13 cellular contexts compared by ENCODE assay signal in the genomic region with DNA sequence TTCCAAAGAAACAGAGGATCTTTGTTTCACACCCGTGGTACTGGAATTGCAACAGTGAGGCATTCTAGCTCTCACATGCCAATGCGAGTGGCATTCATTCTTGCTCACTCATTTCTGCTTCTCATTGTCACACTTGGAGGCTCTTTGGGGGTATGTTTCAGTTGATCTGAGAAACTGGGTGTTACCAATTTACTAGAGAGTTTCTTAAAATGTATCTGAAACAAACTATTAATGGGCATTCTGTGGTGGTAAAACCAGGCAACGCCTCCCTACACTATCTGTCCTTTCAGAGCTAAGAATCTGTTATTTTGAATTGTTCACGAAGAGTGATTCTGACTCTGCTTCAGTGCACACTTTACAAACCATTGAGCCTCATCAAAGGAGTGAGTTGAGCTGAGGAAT.
DNase-seq lines count a peak whose midpoint lies in the region; ATAC-seq and TF ChIP-seq lines count a peak whose summit lies in the region.
"Had no signal": no experiment of that assay in that cellular context is flagged by ENCODE, and none has a peak within 500 bp of the region (broad histone marks: within the 10 kb centered on the region; RNA-seq: fewer than 3 reads in every experiment).

No MANE protein-coding gene starts in this region.

- no peak for TF ChIP-seq POLR2A in spleen (IDR thresholded peaks at IDR 0.05)

- peak overlapping the region; percentile 60 for H3K27ac Mint-ChIP-seq in T-helper 1 cell treated with Interleukin-12 subunit alpha and Interleukin-12 subunit beta and Interleukin-4 antibody, amounts not matched to agents 30 μg/mL and 1 μg/mL, for 36 hours
- H3K27ac Mint-ChIP-seq in stimulated activated memory B cell treated with anti-CD40 and anti-IgM and Interleukin-4, amounts not matched to agents 10 μg/mL and 1 μg/mL and 100 μg/mL, for 72 hours = peak overlapping the region; percentile 49

- H3K4me1 Mint-ChIP-seq in T-helper 1 cell treated with Interleukin-12 subunit alpha and Interleukin-12 subunit beta and Interleukin-4 antibody, amounts not matched to agents 30 μg/mL and 1 μg/mL, for 36 hours (ENCODE audit: low read depth) = peaks cover 90% of the 10 kb centered on the region
- peaks cover 63% of the 10 kb centered on the region for H3K4me1 Mint-ChIP-seq in stimulated activated memory B cell treated with anti-CD40 and anti-IgM and Interleukin-4, amounts not matched to agents 10 μg/mL and 1 μg/mL and 100 μg/mL, for 72 hours

- H3K9me3 ChIP-seq in spleen = no peaks in the 10 kb centered on the region
- H3K9me3 ChIP-seq: heart left ventricle had no signal

- no peaks in the 10 kb centered on the region for H3K27me3 ChIP-seq in spleen (replicated peaks in 1 of 7)
- H3K27me3 ChIP-seq: heart left ventricle had no signal

- H3K4me3 ChIP-seq in spleen = no peak overlapping the region
- H3K4me3 ChIP-seq: heart left ventricle had no signal

- H3K36me3 Mint-ChIP-seq in T-helper 1 cell treated with Interleukin-12 subunit alpha and Interleukin-12 subunit beta and Interleukin-4 antibody, amounts not matched to agents 30 μg/mL and 1 μg/mL, for 36 hours (ENCODE audit: low read depth) = peaks cover 49% of the 10 kb centered on the region
- H3K36me3 Mint-ChIP-seq in stimulated activated memory B cell treated with anti-CD40 and anti-IgM and Interleukin-4, amounts not matched to agents 10 μg/mL and 1 μg/mL and 100 μg/mL, for 72 hours = peaks cover 73% of the 10 kb centered on the region

- H3K27me3 Mint-ChIP-seq in T-helper 1 cell treated with Interleukin-12 subunit alpha and Interleukin-12 subunit beta and Interleukin-4 antibody, amounts not matched to agents 30 μg/mL and 1 μg/mL, for 36 hours (ENCODE audit: low read depth) = no peaks in the 10 kb centered on the region
- H3K27me3 Mint-ChIP-seq in stimulated activated memory B cell treated with anti-CD40 and anti-IgM and Interleukin-4, amounts not matched to agents 10 μg/mL and 1 μg/mL and 100 μg/mL, for 72 hours = no peaks in the 10 kb centered on the region
- H3K27me3 Mint-ChIP-seq: effector memory CD8-positive, alpha-beta T cell had no signal

- peaks cover under 1% of the 10 kb centered on the region for H3K9me3 Mint-ChIP-seq in T-helper 1 cell treated with Interleukin-12 subunit alpha and Interleukin-12 subunit beta and Interleukin-4 antibody, amounts not matched to agents 30 μg/mL and 1 μg/mL, for 36 hours
- H3K9me3 Mint-ChIP-seq in stimulated activated memory B cell treated with anti-CD40 and anti-IgM and Interleukin-4, amounts not matched to agents 10 μg/mL and 1 μg/mL and 100 μg/mL, for 72 hours = no peaks in the 10 kb centered on the region
- H3K9me3 Mint-ChIP-seq: effector memory CD8-positive, alpha-beta T cell had no signal

- DNase-seq in T-helper 1 cell = no peak
- no peak for DNase-seq in NCI-H146 (lab: John Stamatoyannopoulos, UW)
- no peak for DNase-seq in spleen
- DNase-seq in activated naive CD4-positive, alpha-beta T cell (lab: John Stamatoyannopoulos, UW) = no peak
- DNase-seq: activated CD4-positive, alpha-beta T cell treated with anti-CD3 and anti-CD28 coated beads for 48 hours; effector memory CD8-positive, alpha-beta T cell; heart left ventricle; KG1 had no signal

- peaks cover 0 to 63% (median 8%) of the 10 kb centered on the region in 6 donors for H3K36me3 ChIP-seq in spleen

- ATAC-seq in GM21786 (IDR thresholded peaks at IDR 0.05; ENCODE audit: unreplicated experiment) = peak; percentile 77
- peak; percentile 55 for ATAC-seq in HG03280 (IDR thresholded peaks at IDR 0.05; ENCODE audit: unreplicated experiment)
- peak; percentile 42 for ATAC-seq in stimulated activated memory B cell treated with anti-CD40 and anti-IgM and Interleukin-4, amounts not matched to agents 10 μg/mL and 1 μg/mL and 100 μg/mL, for 72 hours
- ATAC-seq: effector memory CD8-positive, alpha-beta T cell; heart left ventricle had no signal

- no peak overlapping the region for H3K4me3 Mint-ChIP-seq in T-helper 1 cell treated with Interleukin-12 subunit alpha and Interleukin-12 subunit beta and Interleukin-4 antibody, amounts not matched to agents 30 μg/mL and 1 μg/mL, for 36 hours
- no peak overlapping the region for H3K4me3 Mint-ChIP-seq in stimulated activated memory B cell treated with anti-CD40 and anti-IgM and Interleukin-4, amounts not matched to agents 10 μg/mL and 1 μg/mL and 100 μg/mL, for 72 hours
- H3K4me3 Mint-ChIP-seq: effector memory CD8-positive, alpha-beta T cell had no signal

- peaks cover 0 to 27% (median 19%) of the 10 kb centered on the region in 6 donors for H3K4me1 ChIP-seq in spleen

- H3K27ac ChIP-seq in spleen = no peak overlapping the region
- H3K27ac ChIP-seq: 22Rv1, heart left ventricle had no signal

- intact Hi-C loops in spleen (cut with DNase I; ENCODE audit: low total_unique reads) = no loop called here

- TF ChIP-seq CTCF in spleen (IDR thresholded peaks at IDR 0.05 in 8 of 11, conservative IDR thresholded peaks at IDR 0.05 in 3 of 11) = no peak

- 84 to 91% (median 87%) methylated on average over 4 of the region's 4 CpGs for WGBS in spleen, 5 donors
